16 cellular contexts compared by ENCODE assay signal in genomic region chr1:88802404-88802803, GRCh38.
DNase-seq lines count a peak whose midpoint lies in the region; ATAC-seq and TF ChIP-seq lines count a peak whose summit lies in the region.
"Had no signal": no experiment of that assay in that cellular context is flagged by ENCODE, and none has a peak within 500 bp of the region (broad histone marks: within the 10 kb centered on the region; RNA-seq: fewer than 3 reads in every experiment).

No MANE protein-coding gene starts in this region.

- peaks cover 29% of the 10 kb centered on the region for H3F3A ChIP-seq in GM23248 (ENCODE audit: insufficient read depth)

- TF ChIP-seq EP300 in esophagus muscularis mucosa (IDR thresholded peaks at IDR 0.05), result no peak

- peaks cover 5% of the 10 kb centered on the region; the same call in 1 of the 2 replicates for H3K4me1 Mint-ChIP-seq in WTC11
- H3K4me1 Mint-ChIP-seq: nephron had no signal

- 94 to 95% methylated on average over 7 of the region's 7 CpGs for WGBS in GM23248 (ENCODE audit: low coverage in 1 of 2, low lambda C conversion rate in 2 of 2, missing lambda C conversion rate in 2 of 2), 2 experiments
- 95% methylated on average over 7 of the region's 7 CpGs for WGBS in esophagus muscularis mucosa

- H3K4me3 ChIP-seq in ACC112 (ENCODE audit: low read depth, low read length) (no peak overlapping the region), GM23248 (no peak overlapping the region), esophagus muscularis mucosa (no peak overlapping the region)
- H3K4me3 ChIP-seq: SK-N-MC, suprapubic skin had no signal

- H3K27me3 Mint-ChIP-seq in WTC11 (ENCODE audit: low read depth), result no peaks in the 10 kb centered on the region; the same call in 1 of the 2 replicates
- H3K27me3 Mint-ChIP-seq: memory B cell had no signal

- H3K9ac ChIP-seq in GM23248, result no peak overlapping the region

- no peak overlapping the region for H2AFZ ChIP-seq in ACC112 (ENCODE audit: low read length, unreplicated experiment)
- no peak overlapping the region for H2AFZ ChIP-seq in GM23248

- H3K36me3 Mint-ChIP-seq in WTC11, result peaks cover 59% of the 10 kb centered on the region

- H3K36me3 ChIP-seq in ACC112 (ENCODE audit: insufficient read depth, low read length), result peaks cover 21% of the 10 kb centered on the region
- H3K36me3 ChIP-seq in GM23248 (ENCODE audit: low read depth), result peaks cover 33% of the 10 kb centered on the region
- H3K36me3 ChIP-seq in esophagus muscularis mucosa, result peaks cover 21 to 65% (median 38%) of the 10 kb centered on the region in 4 donors

- peak overlapping the region; percentile 57 for H3K27ac Mint-ChIP-seq in WTC11

- no peak for TF ChIP-seq POLR2A in esophagus muscularis mucosa (IDR thresholded peaks at IDR 0.05; ENCODE audit: low read depth)

- peak overlapping the region; percentile 40 for H3K4me2 ChIP-seq in GM23248 (ENCODE audit: unreplicated experiment)

- H3K9me3 ChIP-seq in GM23248 (ENCODE audit: low read depth) (no peaks in the 10 kb centered on the region), esophagus muscularis mucosa (no peaks in the 10 kb centered on the region)
- H3K9me3 ChIP-seq: suprapubic skin had no signal

- POLR2A ChIA-PET in WTC11 (lab: Charles Lee), result no interaction called here

- DNase-seq in GM23248, result no peak
- DNase-seq in WTC11 (ENCODE audit: low spot score), result no peak
- peak; percentile 28 for DNase-seq in kidney tubule cell (ENCODE audit: low spot score)
- no peak for DNase-seq in nucleus accumbens (lab: John Stamatoyannopoulos, UW)
- DNase-seq in SHP77 (lab: John Stamatoyannopoulos, UW), result no peak
- no peak for DNase-seq in esophagus muscularis mucosa (ENCODE audit: extremely low spot score)
- DNase-seq in NCI-H2196 treated with DMSO at 0.1 percent for 48 hours (lab: John Stamatoyannopoulos, UW; ENCODE audit: unreplicated experiment), result no peak
- DNase-seq: activated CD4-positive, alpha-beta T cell treated with anti-CD3 and anti-CD28 coated beads, Interleukin-2, amount 50 U/mL, for 1 hour; activated T-cell treated with anti-CD3 and anti-CD28 coated beads, Interleukin-2, amount 50 U/mL, for 4 hours; NCI-H146; NCI-H510A had no signal

- no peaks in the 10 kb centered on the region for H3K79me2 ChIP-seq in ACC112 (ENCODE audit: control insufficient read depth, insufficient read depth, low read length, unreplicated experiment)
- H3K79me2 ChIP-seq in GM23248 (ENCODE audit: insufficient read depth), result no peaks in the 10 kb centered on the region; the same call in 1 of the 2 replicates

- no peaks in the 10 kb centered on the region for H3K27me3 ChIP-seq in ACC112 (ENCODE audit: insufficient read depth, low read length)
- H3K27me3 ChIP-seq in GM23248 (replicated peaks; ENCODE audit: insufficient read depth), result no peaks in the 10 kb centered on the region
- no peaks in the 10 kb centered on the region for H3K27me3 ChIP-seq in esophagus muscularis mucosa
- H3K27me3 ChIP-seq: suprapubic skin had no signal

- TF ChIP-seq CTCF in WTC11 (IDR thresholded peaks at IDR 0.05) (no peak), esophagus muscularis mucosa (IDR thresholded peaks at IDR 0.05) (no peak)

- H3K4me1 ChIP-seq in ACC112 (ENCODE audit: control insufficient read depth, insufficient read depth, low read length, unreplicated experiment), result peaks cover 13% of the 10 kb centered on the region
- peaks cover 17% of the 10 kb centered on the region for H3K4me1 ChIP-seq in GM23248 (ENCODE audit: insufficient read depth)
- H3K4me1 ChIP-seq in esophagus muscularis mucosa, result no peaks in the 10 kb centered on the region
- H3K4me1 ChIP-seq: suprapubic skin had no signal

- intact Hi-C loops in esophagus muscularis mucosa (cut with DNase I), result loop anchor here (10.0 kb wide), 1 partner anchor 72 kb away; no protein-coding TSS in a partner anchor

- ATAC-seq in WTC11, result no peak
- ATAC-seq: activated T-cell treated with anti-CD3 and anti-CD28 coated beads, Interleukin-2, amount 50 U/mL, for 4 hours had no signal

- no peak overlapping the region for H3K4me3 Mint-ChIP-seq in WTC11
- H3K4me3 Mint-ChIP-seq: activated T-cell treated with anti-CD3 and anti-CD28 coated beads, Interleukin-2, amount 50 U/mL, for 4 hours; memory B cell; nephron had no signal

- no peaks in the 10 kb centered on the region for H3K9me2 ChIP-seq in GM23248 (ENCODE audit: insufficient read depth)

- in situ Hi-C loops in GM23248 (cut with MboI), result no loop called here

- peaks cover 14% of the 10 kb centered on the region for H3K9me3 Mint-ChIP-seq in WTC11
- H3K9me3 Mint-ChIP-seq: nephron had no signal

- CTCF ChIA-PET in WTC11 (lab: Charles Lee), result interaction anchor here (1.4 kb wide), 1 partner anchor 23 kb away, joined by 3 read pairs; no protein-coding TSS in a partner anchor

- no peaks in the 10 kb centered on the region for H4K20me1 ChIP-seq in GM23248 (ENCODE audit: insufficient read depth)

- H3K27ac ChIP-seq in ACC112 (ENCODE audit: low read depth, low read length), result peak overlapping the region; percentile 71
- H3K27ac ChIP-seq in GM23248, result peak overlapping the region; percentile 34; the same call in 1 of the 2 replicates
- H3K27ac ChIP-seq in esophagus muscularis mucosa (replicated peaks in 1 of 4), result no peak overlapping the region
- H3K27ac ChIP-seq: SK-N-MC, suprapubic skin had no signal

TF ChIP-seq in WTC11, 78 proteins besides CTCF, POLR2A, EP300 and RAD21 (continues in another document):
- no peak for TF ChIP-seq E2F4 (CRISPR knock-in tag; IDR thresholded peaks at IDR 0.05; ENCODE audit: borderline replicate concordance, low read depth)
- TF ChIP-seq ZNF532 (CRISPR knock-in tag; IDR thresholded peaks at IDR 0.05; ENCODE audit: borderline replicate concordance), result no peak
- no peak for TF ChIP-seq NR2C2 (CRISPR knock-in tag; IDR thresholded peaks at IDR 0.05)
- TF ChIP-seq SMAD4 (CRISPR knock-in tag; IDR thresholded peaks at IDR 0.05), result no peak
- no peak for TF ChIP-seq HMGXB4 (CRISPR knock-in tag; IDR thresholded peaks at IDR 0.05)
- no peak for TF ChIP-seq ZNF416 (CRISPR knock-in tag; IDR thresholded peaks at IDR 0.05)
- TF ChIP-seq ZNF263 (CRISPR knock-in tag; IDR thresholded peaks at IDR 0.05; ENCODE audit: low read depth), result no peak
- TF ChIP-seq JUN (CRISPR knock-in tag; IDR thresholded peaks at IDR 0.05), result no peak

Comparison
In these comparisons a context has a peak if more than half of its experiments do, and no peak if none do; other contexts are left out.
1. H3K27ac ChIP-seq: peak in ACC112 (single experiment) and GM23248 (single experiment); none in esophagus muscularis mucosa (0 of 4).